Comparison of ENCODE assay signal across 9 cellular contexts in genomic region chr14:92651793-92652382, GRCh38.
DNase-seq lines count a peak whose midpoint lies in the region; ATAC-seq lines count a peak whose summit lies in the region.
"Had no signal": no experiment of that assay in that cellular context is flagged by ENCODE, and none has a peak within 500 bp of the region (broad histone marks: within the 10 kb centered on the region; RNA-seq: fewer than 3 reads in every experiment).

No MANE protein-coding gene starts in this region.

- no peaks in the 10 kb centered on the region for H3K9me3 ChIP-seq in mucosa of rectum (ENCODE audit: control insufficient read depth in 2 of 2, low read length in 2 of 2)
- no peaks in the 10 kb centered on the region for H3K9me3 ChIP-seq in aorta (ENCODE audit: control insufficient read depth, low read length)

- H3K27ac ChIP-seq in mucosa of rectum (ENCODE audit: low read depth in 2 of 2, low read length in 2 of 2) = peak overlapping the region; percentile 66 to 76
- no peak overlapping the region for H3K27ac ChIP-seq in aorta (ENCODE audit: low read depth in 1 of 2, low read length in 2 of 2)

- POLR2A ChIA-PET in activated naive CD8-positive, alpha-beta T cell treated with anti-CD3 and anti-CD28 coated beads, Interleukin-2, amount 10 ng/mL, durations not matched to agents 7 days and 5 days (lab: Charles Lee) = interaction anchor here (0.7 to 5.3 kb wide), 15 partner anchors 15 to 371 kb away, joined by 3 to 43 read pairs (median 5); no protein-coding TSS in a partner anchor

- intact Hi-C loops in aorta (cut with DNase I) = no loop called here

- no peaks in the 10 kb centered on the region for H3K27me3 Mint-ChIP-seq in activated naive CD8-positive, alpha-beta T cell treated with anti-CD3 and anti-CD28 coated beads, Interleukin-2, amount 10 ng/mL, durations not matched to agents 7 days and 5 days

- H3K36me3 Mint-ChIP-seq in activated naive CD8-positive, alpha-beta T cell treated with anti-CD3 and anti-CD28 coated beads, Interleukin-2, amount 10 ng/mL, durations not matched to agents 7 days and 5 days = peaks cover 37% of the 10 kb centered on the region

- no peaks in the 10 kb centered on the region for H3K27me3 ChIP-seq in mucosa of rectum (ENCODE audit: control insufficient read depth in 2 of 2, insufficient read depth in 2 of 2, low read length in 2 of 2)
- no peaks in the 10 kb centered on the region for H3K27me3 ChIP-seq in aorta (ENCODE audit: control insufficient read depth in 1 of 2, insufficient read depth in 2 of 2, low read length in 1 of 2)

- DNase-seq in stimulated activated CD4-positive, alpha-beta T cell treated with anti-CD3 and anti-CD28 coated beads, Interleukin-15, amount 100 ng/mL, for 24 hours = peak; percentile 61
- DNase-seq in stimulated activated CD4-positive, alpha-beta T cell treated with anti-CD3 and anti-CD28 coated beads, Interleukin-4, amount 100 ng/mL, for 4 hours = no peak
- peak; percentile 73 for DNase-seq in activated naive CD8-positive, alpha-beta T cell treated with anti-CD3 and anti-CD28 coated beads, Interleukin-2, amount 10 ng/mL, durations not matched to agents 7 days and 5 days
- DNase-seq in aorta (peak; percentile 81 to 88), occipital lobe (lab: John Stamatoyannopoulos, UW) (no peak)
- DNase-seq: NCI-H146 had no signal

- ATAC-seq in activated naive CD8-positive, alpha-beta T cell treated with anti-CD3 and anti-CD28 coated beads, Interleukin-2, amount 10 ng/mL, durations not matched to agents 7 days and 5 days (ENCODE audit: low read depth) = peak; percentile 4
- ATAC-seq in aorta (ENCODE audit: low FRiP score) (no peak), HG02798 (IDR thresholded peaks at IDR 0.05; ENCODE audit: poor library complexity, unreplicated experiment) (no peak), GM18498 (IDR thresholded peaks at IDR 0.05; ENCODE audit: unreplicated experiment) (no peak)

- peaks cover 9 to 13% of the 10 kb centered on the region in 2 donors for H3K4me1 ChIP-seq in mucosa of rectum (ENCODE audit: control insufficient read depth in 2 of 2, insufficient read depth in 2 of 2, low read length in 2 of 2)
- peaks cover 0 to 9% of the 10 kb centered on the region in 2 donors for H3K4me1 ChIP-seq in aorta (ENCODE audit: control insufficient read depth in 1 of 2, insufficient read depth in 2 of 2, low read length in 2 of 2)

- H3K36me3 ChIP-seq in mucosa of rectum (ENCODE audit: control insufficient read depth in 2 of 2, insufficient read depth in 2 of 2, low read length in 2 of 2) (peaks cover 2 to 3% of the 10 kb centered on the region in 2 donors), aorta (ENCODE audit: control insufficient read depth in 1 of 2, insufficient read depth in 2 of 2, low read length in 1 of 2) (peaks cover 0 to 4% of the 10 kb centered on the region in 2 donors)

- peak overlapping the region in 1 of 2 donors; percentile 32 for H3K9ac ChIP-seq in mucosa of rectum (ENCODE audit: low read depth in 1 of 2, low read length in 2 of 2)

- peak overlapping the region; percentile 99 for H3K27ac Mint-ChIP-seq in activated naive CD8-positive, alpha-beta T cell treated with anti-CD3 and anti-CD28 coated beads, Interleukin-2, amount 10 ng/mL, durations not matched to agents 7 days and 5 days

- H3K4me1 Mint-ChIP-seq in activated naive CD8-positive, alpha-beta T cell treated with anti-CD3 and anti-CD28 coated beads, Interleukin-2, amount 10 ng/mL, durations not matched to agents 7 days and 5 days = peaks cover 79% of the 10 kb centered on the region

- H3K9me3 Mint-ChIP-seq in activated naive CD8-positive, alpha-beta T cell treated with anti-CD3 and anti-CD28 coated beads, Interleukin-2, amount 10 ng/mL, durations not matched to agents 7 days and 5 days = no peaks in the 10 kb centered on the region

- H3K4me3 Mint-ChIP-seq in activated naive CD8-positive, alpha-beta T cell treated with anti-CD3 and anti-CD28 coated beads, Interleukin-2, amount 10 ng/mL, durations not matched to agents 7 days and 5 days = peak overlapping the region; percentile 99

- 79 to 82% methylated on average over 25 of the region's 25 CpGs for WGBS in aorta, 2 donors

- peak overlapping the region; percentile 45 to 69 for H3K4me3 ChIP-seq in mucosa of rectum (ENCODE audit: low read length in 2 of 2)
- no peak overlapping the region for H3K4me3 ChIP-seq in aorta (ENCODE audit: low read length in 2 of 2)

Comparison
In these comparisons a context has a peak if more than half of its experiments do, and no peak if none do; other contexts are left out.
1. DNase-seq: peak in stimulated activated CD4-positive, alpha-beta T cell treated with anti-CD3 and anti-CD28 coated beads, Interleukin-15, amount 100 ng/mL, for 24 hours (single experiment), activated naive CD8-positive, alpha-beta T cell treated with anti-CD3 and anti-CD28 coated beads, Interleukin-2, amount 10 ng/mL, durations not matched to agents 7 days and 5 days (single experiment) and aorta (2 of 2); none in stimulated activated CD4-positive, alpha-beta T cell treated with anti-CD3 and anti-CD28 coated beads, Interleukin-4, amount 100 ng/mL, for 4 hours (0 of 2) and occipital lobe (single experiment).
2. H3K27ac ChIP-seq: peak in mucosa of rectum (2 of 2); none in aorta (0 of 2).
3. H3K4me3 ChIP-seq: peak in mucosa of rectum (2 of 2); none in aorta (0 of 2).